19 cellular contexts compared by ENCODE assay signal in the genomic region with DNA sequence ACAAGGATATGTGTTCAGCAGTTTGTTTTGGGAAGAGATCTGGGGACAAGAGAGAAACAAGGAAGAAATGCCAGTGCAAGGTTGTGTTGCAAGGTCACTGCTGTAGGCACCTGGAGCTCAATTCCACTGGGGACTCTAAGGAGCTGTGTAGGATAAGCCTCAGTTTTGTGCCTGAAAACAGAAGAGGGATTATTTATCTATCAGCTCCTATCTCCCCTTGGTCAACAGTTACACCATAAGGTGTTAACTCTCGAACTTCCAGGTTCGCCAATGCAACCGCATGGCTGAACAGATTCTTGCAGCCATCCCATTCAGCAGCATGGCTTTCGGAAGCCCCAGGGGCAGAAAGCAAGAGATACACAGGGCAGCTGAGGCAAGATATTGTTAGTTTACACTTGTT. TPM values are rescaled to one million over a fixed set of nuclear protein-coding genes. Genes with fewer than 3 reads are reported as not detected.
DNase-seq lines count a peak whose midpoint lies in the region; ATAC-seq, FAIRE-seq and TF ChIP-seq lines count a peak whose summit lies in the region.
"Had no signal": no experiment of that assay in that cellular context is flagged by ENCODE, and none has a peak within 500 bp of the region (broad histone marks: within the 10 kb centered on the region; RNA-seq: fewer than 3 reads in every experiment).

No MANE protein-coding gene starts in this region.

- peak; percentile 53 for ATAC-seq in HepG2
- ATAC-seq in right lobe of liver, result no peak
- peak; percentile 49; the same call in 2 of the 3 replicates for ATAC-seq in K562
- ATAC-seq in GM19397 (IDR thresholded peaks at IDR 0.05; ENCODE audit: unreplicated experiment), result no peak
- no peak for ATAC-seq in upper lobe of right lung
- ATAC-seq: CD8-positive, alpha-beta T cell had no signal

- in situ Hi-C loops in HepG2 (cut with HindIII; ENCODE audit: extremely low pct_ligation_motif_present, low pct_unique_long_range_greater_than_20kb), result no loop called here
- in situ Hi-C loops in K562 (cut with MboI), result no loop called here

- BruUV-seq in HepG2 (replicated peaks; lab: Mats Ljungman, UMichigan) (no TSS peak), K562 (replicated peaks; lab: Mats Ljungman, UMichigan) (no TSS peak)

- no peak overlapping the region for H2BK5ac ChIP-seq in mesendoderm (ENCODE audit: low read length)

- H3K36me3 ChIP-seq in HepG2 (replicated peaks in 1 of 2; ENCODE audit: control insufficient read depth in 1 of 2, insufficient read depth in 2 of 2, low read length in 2 of 2) (no peaks in the 10 kb centered on the region), right lobe of liver (no peaks in the 10 kb centered on the region), K562 (ENCODE audit: control insufficient read depth, insufficient read depth, low read length) (no peaks in the 10 kb centered on the region), esophagus muscularis mucosa (no peaks in the 10 kb centered on the region), mesendoderm (ENCODE audit: control insufficient read depth, insufficient read depth, low read length) (no peaks in the 10 kb centered on the region), upper lobe of right lung (no peaks in the 10 kb centered on the region)
- H3K36me3 ChIP-seq: BLaER1 treated with 17β-estradiol and CSF1 and Interleukin-3, amounts not matched to agents 10 nM and 100 nM had no signal

- H4K5ac ChIP-seq in mesendoderm (ENCODE audit: low read length), result no peak overlapping the region

- H3K4me2 ChIP-seq in HepG2 (ENCODE audit: low read depth, low read length), result peak overlapping the region; percentile 57
- H3K4me2 ChIP-seq in K562 (ENCODE audit: insufficient read depth, low read length), result no peak overlapping the region
- H3K4me2 ChIP-seq in mesendoderm (ENCODE audit: low read length), result no peak overlapping the region
- H3K4me2 ChIP-seq: BLaER1 treated with 17β-estradiol and CSF1 and Interleukin-3, amounts not matched to agents 10 nM and 100 nM had no signal

- no peak overlapping the region for H2AK5ac ChIP-seq in mesendoderm (ENCODE audit: low read length)

- H2BK15ac ChIP-seq in mesendoderm (replicated peaks; ENCODE audit: low read depth), result no peak overlapping the region

- H3K9me1 ChIP-seq in K562 (ENCODE audit: control insufficient read depth, insufficient read depth, low read length), result no peaks in the 10 kb centered on the region

- POLR2A ChIA-PET in HepG2 (lab: Yijun Ruan, JAX), result interaction anchor here (1.3 to 1.4 kb wide), 2 partner anchors 42 to 64 kb away, joined by 3 read pairs; a partner anchor contains a TSS
- POLR2A ChIA-PET in K562 (lab: Yijun Ruan, JAX), result interaction anchor here (0.6 to 1.5 kb wide), 3 partner anchors 12 to 229 kb away, joined by 3 to 5 read pairs (median 3); no protein-coding TSS in a partner anchor

- H3K4me1 ChIP-seq in HepG2 (ENCODE audit: insufficient read depth, low read length) (peaks cover 10% of the 10 kb centered on the region), right lobe of liver (no peaks in the 10 kb centered on the region), K562 (replicated peaks in 1 of 2; ENCODE audit: control insufficient read depth in 2 of 2, insufficient read depth in 2 of 2, low read length in 2 of 2) (no peaks in the 10 kb centered on the region), esophagus muscularis mucosa (no peaks in the 10 kb centered on the region), mesendoderm (ENCODE audit: control insufficient read depth, low read depth, low read length) (no peaks in the 10 kb centered on the region), upper lobe of right lung (no peaks in the 10 kb centered on the region)
- H3K4me1 ChIP-seq: BLaER1 treated with 17β-estradiol and CSF1 and Interleukin-3, amounts not matched to agents 10 nM and 100 nM had no signal

- no peak overlapping the region for H3K9ac ChIP-seq in HepG2 (ENCODE audit: insufficient read depth, low read depth, low read length)
- no peak overlapping the region for H3K9ac ChIP-seq in K562 (ENCODE audit: insufficient read depth in 1 of 2, low read depth in 2 of 2, low read length in 2 of 2)
- no peak overlapping the region for H3K9ac ChIP-seq in mesendoderm (ENCODE audit: low read length)
- H3K9ac ChIP-seq: BLaER1 treated with 17β-estradiol and CSF1 and Interleukin-3, amounts not matched to agents 10 nM and 100 nM had no signal

- H3K18ac ChIP-seq in mesendoderm (ENCODE audit: low read length), result no peak overlapping the region

- H2AFZ ChIP-seq in HepG2 (ENCODE audit: low read length) (no peak overlapping the region), K562 (ENCODE audit: low read depth, low read length) (0 out of 2 replicates have a peak overlapping the region, but pooled peaks have one; percentile 2)

- FAIRE-seq in HepG2 (lab: Jason Lieb, UNC) (no peak), K562 (lab: Jason Lieb, UNC) (peak; percentile 60)
- FAIRE-seq: GM12892, GM18507 had no signal

- H4K20me1 ChIP-seq in HepG2 (ENCODE audit: insufficient read depth, low read length), result no peaks in the 10 kb centered on the region
- no peaks in the 10 kb centered on the region for H4K20me1 ChIP-seq in K562 (replicated peaks; ENCODE audit: control insufficient read depth, insufficient read depth, low read length)
- H4K20me1 ChIP-seq: BLaER1 treated with 17β-estradiol and CSF1 and Interleukin-3, amounts not matched to agents 10 nM and 100 nM had no signal

- H3K79me2 ChIP-seq in HepG2 (ENCODE audit: insufficient read depth, low read length), result no peaks in the 10 kb centered on the region
- H3K79me2 ChIP-seq in K562 (ENCODE audit: control insufficient read depth, insufficient read depth, low read length), result no peaks in the 10 kb centered on the region
- H3K79me2 ChIP-seq in mesendoderm (ENCODE audit: control insufficient read depth, insufficient read depth, low read length), result no peaks in the 10 kb centered on the region

- no peak overlapping the region for H3K23ac ChIP-seq in mesendoderm (ENCODE audit: low read length)

- H2BK120ac ChIP-seq in mesendoderm (ENCODE audit: low read depth, low read length), result no peak overlapping the region

- H3K4ac ChIP-seq in mesendoderm (ENCODE audit: low read depth, low read length), result no peak overlapping the region

- H3K27me3 ChIP-seq in HepG2 (ENCODE audit: control insufficient read depth in 1 of 2, insufficient read depth in 2 of 2, low read length in 2 of 2) (peaks cover 0 to 3% of the 10 kb centered on the region in 2 experiments; a peak in 1 of 5 replicates), right lobe of liver (no peaks in the 10 kb centered on the region), K562 (ENCODE audit: control insufficient read depth in 2 of 2, insufficient read depth in 2 of 2, low read length in 2 of 2) (peaks cover 9 to 18% of the 10 kb centered on the region in 2 experiments), esophagus muscularis mucosa (no peaks in the 10 kb centered on the region), mesendoderm (ENCODE audit: insufficient read depth, low read length, poor library complexity) (no peaks in the 10 kb centered on the region), upper lobe of right lung (no peaks in the 10 kb centered on the region)
- H3K27me3 ChIP-seq: BLaER1 treated with 17β-estradiol and CSF1 and Interleukin-3, amounts not matched to agents 10 nM and 100 nM had no signal

- H3K79me1 ChIP-seq in mesendoderm (ENCODE audit: low read length), result no peaks in the 10 kb centered on the region

- TF ChIP-seq RAD21 in HepG2 (CRISPR knock-in tag; IDR thresholded peaks at IDR 0.05), result no peak
- TF ChIP-seq RAD21 in K562 (CRISPR knock-in tag; conservative IDR thresholded peaks at IDR 0.05 in 1 of 2, IDR thresholded peaks at IDR 0.05 in 1 of 2), result no peak

- TF ChIP-seq POLR2A in HepG2 (IDR thresholded peaks at IDR 0.05; ENCODE audit: insufficient read depth in 1 of 2, low read depth in 2 of 2, low read length in 2 of 2), result no peak
- TF ChIP-seq POLR2A in right lobe of liver (IDR thresholded peaks at IDR 0.05), result no peak
- no peak for TF ChIP-seq POLR2A in K562 (conservative IDR thresholded peaks at IDR 0.05)
- no peak for TF ChIP-seq POLR2A in esophagus muscularis mucosa (IDR thresholded peaks at IDR 0.05; ENCODE audit: low read depth)

- CTCF ChIA-PET in HepG2 (lab: Yijun Ruan, JAX; ENCODE audit: low intra/inter-chr PET ratio, low total read pairs), result no interaction called here
- CTCF ChIA-PET in K562 (lab: Yijun Ruan, JAX; ENCODE audit: low intra/inter-chr PET ratio), result no interaction called here

- intact Hi-C loops in HepG2 (cut with micrococcal nuclease; ENCODE audit: unreplicated experiment) (no loop called here), right lobe of liver (cut with DNase I) (no loop called here), K562 (cut with micrococcal nuclease) (no loop called here), esophagus muscularis mucosa (cut with DNase I) (no loop called here), upper lobe of right lung (cut with DNase I) (no loop called here)

- TF ChIP-seq EP300 in HepG2 (IDR thresholded peaks at IDR 0.05; ENCODE audit: low read depth in 2 of 2, low read length in 2 of 2) (no peak), HepG2 (CRISPR knock-in tag; IDR thresholded peaks at IDR 0.05; ENCODE audit: borderline replicate concordance) (no peak), K562 (IDR thresholded peaks at IDR 0.05; ENCODE audit: low read length) (no peak), esophagus muscularis mucosa (IDR thresholded peaks at IDR 0.05) (no peak)

- H3K4me3 ChIP-seq in HepG2 (replicated peaks in 1 of 3; ENCODE audit: insufficient read depth in 1 of 3, low read depth in 2 of 3, low read length in 3 of 3) (0 out of 6 replicates have a peak overlapping the region, but pooled peaks of 1 of the 3 experiments have one; percentile 1), right lobe of liver (no peak overlapping the region), K562 (no peak overlapping the region), esophagus muscularis mucosa (no peak overlapping the region), mesendoderm (ENCODE audit: low read length) (no peak overlapping the region), upper lobe of right lung (no peak overlapping the region)
- H3K4me3 ChIP-seq: BLaER1 treated with 17β-estradiol and CSF1 and Interleukin-3, amounts not matched to agents 10 nM and 100 nM had no signal

- no peak overlapping the region for H4K8ac ChIP-seq in mesendoderm (ENCODE audit: low read depth, low read length)

- WGBS in HepG2 (ENCODE audit: low lambda C conversion rate), result 10% methylated on average over 4 of the region's 4 CpGs
- 55% methylated on average over 3 of the region's 4 CpGs for WGBS in right lobe of liver (ENCODE audit: insufficient coverage, low coverage, low lambda C conversion rate, missing lambda C conversion rate)
- WGBS in K562 (ENCODE audit: insufficient coverage, low coverage, missing lambda C conversion rate), result 24% methylated on average over 4 of the region's 4 CpGs
- 86% methylated on average over 4 of the region's 4 CpGs for WGBS in esophagus muscularis mucosa
- WGBS in mesendoderm (ENCODE audit: extremely low coverage, insufficient coverage, low lambda C conversion rate), result no CpG with 5 or more reads among the region's 4 CpGs

- H3K9me3 ChIP-seq in HepG2 (ENCODE audit: low read length) (no peaks in the 10 kb centered on the region), right lobe of liver (no peaks in the 10 kb centered on the region), K562 (replicated peaks; ENCODE audit: control insufficient read depth, insufficient read depth, low read depth, low read length) (no peaks in the 10 kb centered on the region), esophagus muscularis mucosa (no peaks in the 10 kb centered on the region), upper lobe of right lung (no peaks in the 10 kb centered on the region)
- H3K9me3 ChIP-seq: BLaER1 treated with 17β-estradiol and CSF1 and Interleukin-3, amounts not matched to agents 10 nM and 100 nM had no signal

- TF ChIP-seq CTCF in HepG2 (CRISPR knock-in tag; IDR thresholded peaks at IDR 0.05) (no peak), right lobe of liver (IDR thresholded peaks at IDR 0.05) (no peak), K562 (IDR thresholded peaks at IDR 0.05 in 2 of 3, conservative IDR thresholded peaks at IDR 0.05 in 1 of 3; ENCODE audit: insufficient read depth in 2 of 3, low read depth in 1 of 3, low read length in 3 of 3) (no peak), esophagus muscularis mucosa (IDR thresholded peaks at IDR 0.05) (no peak), upper lobe of right lung (IDR thresholded peaks at IDR 0.05) (no peak)

- no peak overlapping the region for H3K56ac ChIP-seq in mesendoderm (ENCODE audit: low read length)

- H3K27ac ChIP-seq in HepG2 (ENCODE audit: extremely low read length, insufficient read depth, low read length) (no peak overlapping the region), right lobe of liver (no peak overlapping the region), K562 (ENCODE audit: extremely low read depth, low read depth, low read length) (no peak overlapping the region), esophagus muscularis mucosa (replicated peaks in 1 of 4) (no peak overlapping the region), mesendoderm (ENCODE audit: low read depth, low read length) (no peak overlapping the region), upper lobe of right lung (no peak overlapping the region)
- H3K27ac ChIP-seq: BLaER1 treated with 17β-estradiol and CSF1 and Interleukin-3, amounts not matched to agents 10 nM and 100 nM had no signal

- DNase-seq in HepG2 (ENCODE audit: low spot score) (no peak), right lobe of liver (no peak), K562 (ENCODE audit: extremely low read depth in 1 of 4, low spot score in 3 of 4) (no peak), esophagus muscularis mucosa (ENCODE audit: extremely low spot score) (peak; percentile 64), mesendoderm (peak; percentile 77), upper lobe of right lung (no peak), NCI-H1694 treated with DMSO at 0.1 percent for 48 hours (lab: John Stamatoyannopoulos, UW) (no peak)
- DNase-seq: Calu3; CD8-positive, alpha-beta T cell; DMS 273 treated with DMSO at 0.1 percent for 48 hours; GDM1; GOT3; H9; IMR-90; KBM-7 had no signal

RNA-seq across cellular contexts. Expression of a gene that starts 41.6 kb away (rescaled TPM):
- total RNA-seq in HepG2 (2016; rRNA removed; fragmentation: Illumina TruSeq; extraction: Trizol), result 34.1 and 39.0 TPM in 2 replicates
- 17.2 and 20.2 TPM in 2 replicates for total RNA-seq in HepG2 (2016; cell fraction: cytosol; rRNA removed; fragmentation: Illumina TruSeq; extraction: Trizol; ENCODE audit: low read depth)
- total RNA-seq in HepG2 (2016; cell fraction: insoluble cytoplasmic fraction; rRNA removed; fragmentation: Illumina TruSeq; extraction: Trizol), result 32.3 and 40.4 TPM in 2 replicates
- total RNA-seq in HepG2 (2016; cell fraction: membrane; rRNA removed; fragmentation: Illumina TruSeq; extraction: Trizol), result 18.5 and 23.6 TPM in 2 replicates
- 27.0 and 28.6 TPM in 2 replicates for total RNA-seq in HepG2 (2016; cell fraction: nucleus; rRNA removed; fragmentation: Illumina TruSeq; extraction: Trizol)
- 17.0 and 21.2 TPM in 2 replicates for polyA plus RNA-seq in HepG2 (2011; rRNA removed)
- polyA plus RNA-seq in HepG2 (2011; cell fraction: cytosol; rRNA removed), result 15.7 and 20.4 TPM in 2 replicates
- 11.5 and 15.0 TPM in 2 replicates for polyA plus RNA-seq in HepG2 (2011; cell fraction: nucleus; rRNA removed)
- polyA plus RNA-seq in HepG2 (2012), result 13.2 and 17.6 TPM in 2 replicates
- 4.2 and 6.0 TPM in 2 replicates for polyA plus RNA-seq in HepG2 (2016; cell fraction: cytosol; fragmentation: Illumina TruSeq; extraction: Trizol; ENCODE audit: low read depth)
- 30.3 and 32.6 TPM in 2 replicates for polyA plus RNA-seq in HepG2 (2016; cell fraction: insoluble cytoplasmic fraction; fragmentation: Illumina TruSeq; extraction: Trizol; ENCODE audit: low read depth)
- 10.5 and 11.0 TPM in 2 replicates for polyA plus RNA-seq in HepG2 (2016; cell fraction: membrane; fragmentation: Illumina TruSeq; extraction: Trizol; ENCODE audit: low read depth)
- 41.9 and 43.7 TPM in 2 replicates for polyA plus RNA-seq in HepG2 (2016; cell fraction: nucleus; fragmentation: Illumina TruSeq; extraction: Trizol; ENCODE audit: insufficient read depth, low read depth)
- 10.7 and 37.4 TPM in 2 replicates for polyA minus RNA-seq in HepG2 (2011; rRNA and poly(A)+ RNA removed; ENCODE audit: low replicate concordance)
- polyA minus RNA-seq in HepG2 (2011; cell fraction: cytosol; rRNA and poly(A)+ RNA removed), result 13.5 and 13.7 TPM in 2 replicates
- polyA minus RNA-seq in HepG2 (2011; cell fraction: nucleus; rRNA and poly(A)+ RNA removed), result 39.1 and 46.7 TPM in 2 replicates
- 10 to 100 TPM; 10.6 to 36.3 (median 12.5) TPM for total RNA-seq in right lobe of liver
- total RNA-seq in K562 (2011; cell fraction: chromatin; rRNA removed; ENCODE audit: low replicate concordance), result 123 and 357 TPM in 2 replicates
- 80.2 and 91.3 TPM in 2 replicates for total RNA-seq in K562 (2011; cell fraction: nucleolus; rRNA removed)
- total RNA-seq in K562 (2011; cell fraction: nucleoplasm; rRNA removed), result 134 and 162 TPM in 2 replicates
- 74.1 and 81.9 TPM in 2 replicates for total RNA-seq in K562 (2014; rRNA removed)
- 100 and 101 TPM in 2 replicates for total RNA-seq in K562 (2014; rRNA removed; fragmentation: Illumina TruSeq; extraction: Trizol)
- 74.6 and 75.2 TPM in 2 replicates for total RNA-seq in K562 (2015; rRNA removed; fragmentation: Illumina TruSeq; extraction: Trizol)
- total RNA-seq in K562 (2021), result 91.7 and 102 TPM in 2 replicates
- polyA plus RNA-seq in K562 (2011; rRNA removed), result 106 and 114 TPM in 2 replicates
- polyA plus RNA-seq in K562 (2011; cell fraction: cytosol; rRNA removed), result 78.3 and 108 TPM in 2 replicates
- polyA plus RNA-seq in K562 (2011; cell fraction: nucleus; rRNA removed), result 46.6 and 68.4 TPM in 2 replicates
- 50.0 and 65.9 TPM in 2 replicates for polyA plus RNA-seq in K562 (2012)
- polyA plus RNA-seq in K562 (2014; fragmentation: Illumina TruSeq; extraction: Trizol), result 87.0 and 111 TPM in 2 replicates
- 10 to 100 TPM; 35.7 to 52.2 TPM for polyA plus RNA-seq in K562 (2014; fragmentation: Nextera tagmentation; extraction: Ambion mirVana)
- polyA plus RNA-seq in K562 (2014; rRNA removed), result 74.3 and 101 TPM in 2 replicates
- 134 and 158 TPM in 2 replicates for polyA minus RNA-seq in K562 (2011; rRNA and poly(A)+ RNA removed)
- 56.0 and 69.2 TPM in 2 replicates for polyA minus RNA-seq in K562 (2011; cell fraction: cytosol; rRNA and poly(A)+ RNA removed)
- 44.8 and 79.4 TPM in 2 replicates for polyA minus RNA-seq in K562 (2011; cell fraction: nucleus; rRNA and poly(A)+ RNA removed)
- total RNA-seq in esophagus muscularis mucosa, result 10 to 100 TPM; 10.8 to 16.8 (median 15.4) TPM
- 27.1 TPM for polyA plus RNA-seq in mesendoderm (2013, experiment 1 of 2)
- 27.0 TPM for polyA plus RNA-seq in mesendoderm (2013, experiment 2 of 2)
- total RNA-seq in upper lobe of right lung, result 30.1 TPM

Comparison
In these comparisons a context has a peak if more than half of its experiments do, and no peak if none do; other contexts are left out.
1. ATAC-seq: peak in HepG2 (single experiment) and K562 (single experiment); none in right lobe of liver (0 of 4), GM19397 (single experiment) and upper lobe of right lung (single experiment).
2. DNase-seq: peak in esophagus muscularis mucosa (single experiment) and mesendoderm (single experiment); none in HepG2 (single experiment), right lobe of liver (0 of 3), K562 (0 of 4), upper lobe of right lung (single experiment) and NCI-H1694 treated with DMSO at 0.1 percent for 48 hours (single experiment).